In the genomic region with DNA sequence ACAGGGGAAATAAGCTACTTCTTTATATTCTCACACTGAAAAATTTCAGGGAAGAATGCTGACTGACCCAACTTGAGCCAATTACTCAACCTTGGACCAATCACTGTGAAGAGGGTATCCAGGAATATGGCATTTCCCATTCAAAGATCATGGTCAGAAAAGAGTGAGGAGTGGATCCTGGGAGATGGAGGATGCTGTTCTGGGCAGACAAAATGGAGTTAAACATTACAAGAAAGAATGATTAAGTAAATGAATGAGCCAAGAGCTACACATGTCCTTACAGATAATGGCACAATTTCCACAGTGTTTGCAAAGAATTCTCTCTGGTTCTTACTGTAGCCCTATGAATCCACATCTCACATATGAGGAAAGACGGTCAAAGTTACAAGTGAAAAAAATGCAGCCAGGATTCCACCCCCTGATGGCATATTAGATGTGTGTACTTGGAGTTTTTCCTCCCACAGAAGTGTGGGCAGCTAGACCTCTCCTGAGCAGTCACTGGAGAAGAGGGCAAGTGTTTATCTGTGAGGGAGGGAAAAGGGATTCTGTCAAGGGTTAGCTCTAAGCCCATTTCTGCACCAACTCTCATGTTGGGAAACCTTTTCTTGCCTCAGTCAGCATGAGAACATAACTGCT, we compare ENCODE assay signal across 32 cellular contexts. TPM values are rescaled to one million over a fixed set of nuclear protein-coding genes. Genes with fewer than 3 reads are reported as not detected.
DNase-seq lines count a peak whose midpoint lies in the region; ATAC-seq and TF ChIP-seq lines count a peak whose summit lies in the region.
"Had no signal": no experiment of that assay in that cellular context is flagged by ENCODE, and none has a peak within 500 bp of the region (broad histone marks: within the 10 kb centered on the region; RNA-seq: fewer than 3 reads in every experiment).

No MANE protein-coding gene starts in this region.

- peaks cover 6% of the 10 kb centered on the region for H3K4me1 ChIP-seq in smooth muscle cell (ENCODE audit: low read depth)
- no peaks in the 10 kb centered on the region; the same call in 1 of the 2 replicates for H3K4me1 ChIP-seq in HAP-1

- H3K27ac ChIP-seq in smooth muscle cell (ENCODE audit: low read depth) = peak overlapping the region; percentile 65
- H3K27ac ChIP-seq: C4-2B, lower lobe of right lung, ovary, VCaP had no signal

- no peaks in the 10 kb centered on the region for H3K79me2 ChIP-seq in smooth muscle cell (ENCODE audit: low read depth)

- H4K20me1 ChIP-seq in smooth muscle cell (ENCODE audit: low read depth) = no peaks in the 10 kb centered on the region

- no peak for TF ChIP-seq CTCF in smooth muscle cell (IDR thresholded peaks at IDR 0.05; ENCODE audit: borderline replicate concordance, insufficient read depth, poor library complexity, severe bottlenecking)

- no peak overlapping the region for H3K9ac ChIP-seq in smooth muscle cell (ENCODE audit: low read depth)

- peaks cover 18% of the 10 kb centered on the region for H3F3A ChIP-seq in smooth muscle cell (ENCODE audit: low read depth)

- no peaks in the 10 kb centered on the region for H3K36me3 ChIP-seq in smooth muscle cell (ENCODE audit: low read depth)
- H3K36me3 ChIP-seq in HAP-1 (replicated peaks) = no peaks in the 10 kb centered on the region
- H3K36me3 ChIP-seq: lower lobe of right lung, ovary, spleen, tibial artery had no signal

- H3K9me3 ChIP-seq in smooth muscle cell (replicated peaks; ENCODE audit: low read depth) = no peaks in the 10 kb centered on the region
- no peaks in the 10 kb centered on the region for H3K9me3 ChIP-seq in HAP-1
- H3K9me3 ChIP-seq: lower lobe of right lung, ovary, spleen, tibial artery had no signal

- 32% methylated on average over 1 of the region's 1 CpG for WGBS in smooth muscle cell (ENCODE audit: low lambda C conversion rate)

- in situ Hi-C loops in HAP-1 (cut with MboI; ENCODE audit: low sequenced_read_pairs) = no loop called here

- DNase-seq in EH (ENCODE audit: low read depth) = peak; percentile 27
- peak; percentile 1 for DNase-seq in astrocyte of the hippocampus (ENCODE audit: low read depth, low spot score)
- peak; percentile 59 for DNase-seq in kidney tubule cell (ENCODE audit: low spot score)
- no peak for DNase-seq in smooth muscle cell (lab: John Stamatoyannopoulos, UW; ENCODE audit: unreplicated experiment)
- no peak for DNase-seq in NCI-H526 treated with DMSO at 0.1 percent for 48 hours (lab: John Stamatoyannopoulos, UW)
- DNase-seq in HAP-1 (ENCODE audit: low spot score in 2 of 2) = no peak
- DNase-seq: activated CD4-positive, alpha-beta T cell treated with anti-CD3 and anti-CD28 coated beads for 36 hours; activated CD8-positive, alpha-beta T cell treated with anti-CD3 and anti-CD28 coated beads for 36 hours; activated naive CD4-positive, alpha-beta T cell treated with anti-CD3 and anti-CD28 coated beads, Interleukin-2, amount 10 ng/mL, durations not matched to agents 7 days and 5 days; anterior cingulate cortex; COR-L47; effector memory CD8-positive, alpha-beta T cell; erythroblast; lower lobe of right lung; natural killer cell; NCI-H1436 treated with DMSO at 0.1 percent for 48 hours; NCI-H2081 treated with DMSO at 0.1 percent for 48 hours; NCI-H226; NCI-H774; ovary; SIG-M5; spleen; stimulated activated CD4-positive, alpha-beta T cell treated with anti-CD3 and anti-CD28 coated beads, Interleukin-2, amount 100 ng/mL, for 24 hours; stimulated activated CD8-positive, alpha-beta memory T cell treated with anti-CD3 and anti-CD28 coated beads, Interleukin-4, amount 100 ng/mL, for 48 hours; stimulated activated naive CD8-positive, alpha-beta T cell treated with anti-CD3 and anti-CD28 coated beads, Interleukin-15, amount 100 ng/mL, for 72 hours; T-helper 9 cell had no signal

- H3K4me3 ChIP-seq in smooth muscle cell = no peak overlapping the region
- H3K4me3 ChIP-seq in HAP-1 = no peak overlapping the region
- H3K4me3 ChIP-seq: coronary artery, lower lobe of right lung, ovary, spleen, tibial artery had no signal

- H2AFZ ChIP-seq in smooth muscle cell (ENCODE audit: low read depth) = no peak overlapping the region

- no peak for ATAC-seq in GM18519 (IDR thresholded peaks at IDR 0.05; ENCODE audit: low FRiP score, unreplicated experiment)
- ATAC-seq: activated CD4-positive, alpha-beta T cell treated with anti-CD3 and anti-CD28 coated beads for 36 hours; activated CD8-positive, alpha-beta T cell treated with anti-CD3 and anti-CD28 coated beads for 36 hours; effector memory CD8-positive, alpha-beta T cell; HCT116; lower lobe of right lung; natural killer cell; stimulated activated naive CD8-positive, alpha-beta T cell treated with anti-CD3 and anti-CD28 coated beads, Interleukin-15, amount 100 ng/mL, for 72 hours had no signal

- H3K27me3 ChIP-seq in smooth muscle cell (ENCODE audit: low read depth) (no peaks in the 10 kb centered on the region), HAP-1 (ENCODE audit: low read depth) (no peaks in the 10 kb centered on the region)
- H3K27me3 ChIP-seq: ovary, spleen, tibial artery had no signal

- H3K4me2 ChIP-seq in smooth muscle cell = peak overlapping the region; percentile 20

RNA-seq across cellular contexts. Expression of gene AMOTL2, which starts 33.8 kb away (rescaled TPM):
- 103 and 114 TPM in 2 replicates for total RNA-seq in smooth muscle cell
- polyA plus RNA-seq in smooth muscle cell = 92.1 and 109 TPM in 2 replicates
- total RNA-seq: activated CD8-positive, alpha-beta T cell treated with anti-CD3 and anti-CD28 coated beads for 36 hours; natural killer cell had no signal

Comparison
In these comparisons a context has a peak if more than half of its experiments do, and no peak if none do; other contexts are left out.
1. DNase-seq: peak in EH (single experiment), astrocyte of the hippocampus (single experiment) and kidney tubule cell (single experiment); none in smooth muscle cell (single experiment), NCI-H526 treated with DMSO at 0.1 percent for 48 hours (single experiment) and HAP-1 (0 of 2).